In the genomic region with DNA sequence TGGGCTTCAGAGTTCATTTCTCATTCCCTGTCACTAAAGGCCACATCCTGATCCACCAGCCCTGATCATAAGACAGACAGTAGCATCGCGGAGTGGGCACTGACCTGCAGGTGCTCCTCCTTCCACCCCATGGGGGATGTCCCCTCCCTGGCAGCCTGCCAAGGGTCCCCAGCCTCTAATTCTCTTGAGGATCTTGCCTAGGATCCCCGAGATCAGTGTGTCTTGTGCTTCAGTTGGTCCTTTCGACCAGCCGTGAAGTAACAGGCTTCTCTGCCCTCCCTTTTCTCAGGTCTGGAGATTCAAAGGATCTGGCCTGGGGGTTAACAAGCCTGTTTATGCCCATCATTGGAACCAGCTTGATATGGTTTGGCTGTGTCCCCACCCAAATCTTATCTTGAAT, we compare ENCODE assay signal across 26 cellular contexts.
"Had no signal": no experiment of that assay in that cellular context is flagged by ENCODE, and none has a peak within 500 bp of the region (broad histone marks: within the 10 kb centered on the region; RNA-seq: fewer than 3 reads in every experiment).

No MANE protein-coding gene starts in this region.

- H3K4me1 ChIP-seq: adrenal gland, left lung, testis had no signal

- H3K36me3 ChIP-seq: adrenal gland, left lung, neutrophil, ovary, prostate gland, spleen, transverse colon had no signal

- H3K27ac ChIP-seq: adrenal gland, body of pancreas, left lung, neutrophil, ovary, spleen, testis, transverse colon had no signal

- H3K4me3 ChIP-seq: adrenal gland, body of pancreas, left lung, ovary, prostate gland, spleen, testis, transverse colon had no signal

- H3K27ac Mint-ChIP-seq: activated naive CD8-positive, alpha-beta T cell treated with anti-CD3 and anti-CD28 coated beads for 36 hours; activated T-helper 1 cell treated with anti-CD3 and anti-CD28 coated beads, Interleukin-12 subunit alpha, Interleukin-12 subunit beta, Interleukin-2, Interleukin-4 antibody, amounts not matched to agents 30 ng/mL and 10 ng/mL and 1 ng/mL, durations not matched to agents 14 hours and 24 hours and 36 hours; effector memory CD8-positive, alpha-beta T cell; nephron; T-helper 2 cell treated with Interferon-gamma antibody and Interleukin-4, amounts not matched to agents 5 μg/mL and 100 μg/mL, for 36 hours had no signal

- H3K9me3 Mint-ChIP-seq: effector memory CD8-positive, alpha-beta T cell; T-helper 2 cell treated with Interferon-gamma antibody and Interleukin-4, amounts not matched to agents 5 μg/mL and 100 μg/mL, for 36 hours had no signal

- H3K27me3 ChIP-seq: adrenal gland, body of pancreas, left lung, ovary, spleen, testis, transverse colon had no signal

- H3K9me3 ChIP-seq: adrenal gland, body of pancreas, left lung, neutrophil, ovary, prostate gland, spleen, testis, transverse colon had no signal

- DNase-seq: activated CD4-positive, alpha-beta T cell treated with anti-CD3 and anti-CD28 coated beads for 4 hours; activated CD4-positive, alpha-beta T cell treated with anti-CD3 and anti-CD28 coated beads, Interleukin-2, amount 50 U/mL, for 4 hours; activated CD8-positive, alpha-beta memory T cell treated with anti-CD3 and anti-CD28 coated beads, Interleukin-2, amount 50 U/mL, for 4 hours; activated effector memory CD4-positive, alpha-beta T cell treated with anti-CD3 and anti-CD28 coated beads, Interleukin-2, amount 50 U/mL, for 16 hours; activated naive CD4-positive, alpha-beta T cell treated with anti-CD3 and anti-CD28 coated beads for 36 hours; activated naive CD8-positive, alpha-beta T cell treated with anti-CD3 and anti-CD28 coated beads for 36 hours; activated T-cell treated with anti-CD3 and anti-CD28 coated beads, Interleukin-2, amount 50 U/mL, for 1 hour; adrenal gland; aorta; body of pancreas; cortex of kidney; effector memory CD8-positive, alpha-beta T cell; head of caudate nucleus; kidney glomerular epithelial cell; left lung; ovary; spleen; stimulated activated naive CD8-positive, alpha-beta T cell treated with anti-CD3 and anti-CD28 coated beads, Interleukin-15, Interleukin-2, amounts not matched to agents 100 U/mL and 50 U/mL, for 24 hours; T-helper 1 cell; testis; transverse colon had no signal

- H3K4me3 Mint-ChIP-seq: activated naive CD4-positive, alpha-beta T cell treated with anti-CD3 and anti-CD28 coated beads for 36 hours; activated naive CD8-positive, alpha-beta T cell treated with anti-CD3 and anti-CD28 coated beads for 36 hours; activated T-helper 1 cell treated with anti-CD3 and anti-CD28 coated beads, Interleukin-12 subunit alpha, Interleukin-12 subunit beta, Interleukin-2, Interleukin-4 antibody, amounts not matched to agents 30 ng/mL and 10 ng/mL and 1 ng/mL, durations not matched to agents 14 hours and 24 hours and 36 hours; effector memory CD8-positive, alpha-beta T cell; nephron; T-helper 2 cell treated with Interferon-gamma antibody and Interleukin-4, amounts not matched to agents 5 μg/mL and 100 μg/mL, for 36 hours had no signal

- H3K27me3 Mint-ChIP-seq: activated naive CD8-positive, alpha-beta T cell treated with anti-CD3 and anti-CD28 coated beads for 36 hours had no signal

- ATAC-seq: body of pancreas; effector memory CD8-positive, alpha-beta T cell; left lung; stimulated activated naive CD8-positive, alpha-beta T cell treated with anti-CD3 and anti-CD28 coated beads, Interleukin-15, Interleukin-2, amounts not matched to agents 100 U/mL and 50 U/mL, for 24 hours had no signal
